ENCODE assay signal across 13 cellular contexts in genomic region chr6:132888701-132889100, GRCh38.
"Had no signal": no experiment of that assay in that cellular context is flagged by ENCODE, and none has a peak within 500 bp of the region (broad histone marks: within the 10 kb centered on the region; RNA-seq: fewer than 3 reads in every experiment).

No MANE protein-coding gene starts in this region.

- DNase-seq: activated CD4-positive, alpha-beta memory T cell treated with anti-CD3 and anti-CD28 coated beads for 36 hours; activated CD4-positive, alpha-beta T cell treated with anti-CD3 and anti-CD28 coated beads for 1 hour; activated gamma-delta T cell treated with Interleukin-2 at 50 U/mL for 16 hours; activated naive CD8-positive, alpha-beta T cell treated with anti-CD3 and anti-CD28 coated beads for 36 hours; activated T-cell treated with anti-CD3 and anti-CD28 coated beads, Interleukin-2, amount 50 U/mL, for 72 hours; aorta; central memory CD4-positive, alpha-beta T cell; effector memory CD4-positive, alpha-beta T cell; hippocampal formation; retina; thyroid gland had no signal

- H3K4me3 ChIP-seq: smooth muscle cell, thyroid gland had no signal

- ATAC-seq: activated T-cell treated with anti-CD3 and anti-CD28 coated beads, Interleukin-2, amount 50 U/mL, for 72 hours had no signal

- FAIRE-seq: urothelium cell line had no signal
